In the genomic region with DNA sequence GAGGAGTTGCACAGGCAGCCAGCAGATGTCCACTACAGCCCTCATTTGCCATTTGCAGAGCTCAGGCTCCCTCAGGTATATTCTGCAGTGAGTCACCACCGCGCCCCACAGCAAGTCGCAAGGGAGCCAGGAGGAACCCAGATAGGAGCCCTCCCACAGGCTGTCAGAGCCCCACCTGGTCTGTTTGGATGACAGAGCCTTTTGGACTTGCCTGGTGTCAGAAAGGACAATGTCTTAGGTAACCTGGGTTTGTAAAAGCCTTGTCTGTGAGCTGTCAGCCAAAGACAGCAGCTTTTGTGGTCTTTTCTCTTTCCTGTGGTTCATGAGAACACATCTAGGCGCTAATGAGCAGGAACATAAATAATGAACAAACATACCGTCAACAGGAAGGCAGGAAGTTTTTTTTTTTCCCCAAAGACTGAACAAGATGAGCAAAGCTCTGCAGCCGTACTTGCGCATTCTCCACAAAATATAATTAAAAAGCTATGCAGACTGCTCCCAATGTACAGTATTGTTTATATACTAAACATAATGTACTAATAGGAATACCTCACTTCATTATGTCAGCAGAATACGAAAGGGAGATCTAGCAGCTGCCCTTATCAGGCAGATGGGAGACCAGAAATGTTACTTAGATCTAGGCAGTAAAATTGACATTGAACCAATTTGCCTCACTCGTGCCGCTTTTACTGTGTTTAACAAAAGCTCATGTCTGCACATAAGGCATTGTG, we compare ENCODE assay signal across 10 cellular contexts.
A peak's percentile ranks its signal among the peaks of the same experiment; 100 is the strongest.
DNase-seq lines count a peak whose midpoint lies in the region; ATAC-seq and TF ChIP-seq lines count a peak whose summit lies in the region.
"Had no signal": no experiment of that assay in that cellular context is flagged by ENCODE, and none has a peak within 500 bp of the region (broad histone marks: within the 10 kb centered on the region; RNA-seq: fewer than 3 reads in every experiment).

No MANE protein-coding gene starts in this region.

- peak overlapping the region; percentile 70 for H3K27ac Mint-ChIP-seq in T-helper 2 cell treated with Interferon-gamma antibody and Interleukin-4, amounts not matched to agents 5 μg/mL and 100 μg/mL, for 36 hours

- H3K9me3 Mint-ChIP-seq in T-helper 2 cell treated with Interferon-gamma antibody and Interleukin-4, amounts not matched to agents 5 μg/mL and 100 μg/mL, for 36 hours: no peaks in the 10 kb centered on the region

- TF ChIP-seq POLR2A in erythroblast (IDR thresholded peaks at IDR 0.05; ENCODE audit: low read length): no peak

- H3K36me3 Mint-ChIP-seq in T-helper 2 cell treated with Interferon-gamma antibody and Interleukin-4, amounts not matched to agents 5 μg/mL and 100 μg/mL, for 36 hours (ENCODE audit: low read depth): no peaks in the 10 kb centered on the region

- H3K4me3 Mint-ChIP-seq in T-helper 2 cell treated with Interferon-gamma antibody and Interleukin-4, amounts not matched to agents 5 μg/mL and 100 μg/mL, for 36 hours: peak overlapping the region; percentile 71

- no peak overlapping the region; the same call in 1 of the 2 replicates for H3K4me3 ChIP-seq in Jurkat, Clone E6-1 (ENCODE audit: low read length)
- H3K4me3 ChIP-seq: body of pancreas had no signal

- peaks cover 27% of the 10 kb centered on the region for H3K4me1 Mint-ChIP-seq in T-helper 2 cell treated with Interferon-gamma antibody and Interleukin-4, amounts not matched to agents 5 μg/mL and 100 μg/mL, for 36 hours (ENCODE audit: low read depth)

- peak; percentile 73 for DNase-seq in Jurkat, Clone E6-1 (ENCODE audit: low read depth, low spot score)
- peak; percentile 7 for DNase-seq in T-helper 2 cell treated with Interferon-gamma antibody and Interleukin-4, amounts not matched to agents 5 μg/mL and 100 μg/mL, for 36 hours (ENCODE audit: low spot score)
- peak; percentile 79 for DNase-seq in central memory CD4-positive, alpha-beta T cell
- DNase-seq in stimulated activated CD4-positive, alpha-beta T cell treated with anti-CD3 and anti-CD28 coated beads, Interleukin-2, amount 100 ng/mL, for 4 hours (ENCODE audit: low read depth): peak; percentile 9
- DNase-seq in occipital lobe (lab: John Stamatoyannopoulos, UW): no peak
- no peak for DNase-seq in NCI-H2081 treated with DMSO at 0.1 percent for 48 hours (lab: John Stamatoyannopoulos, UW)
- DNase-seq in erythroblast (lab: John Stamatoyannopoulos, UW): no peak
- DNase-seq: left cardiac atrium had no signal

- ATAC-seq in HG03039 (IDR thresholded peaks at IDR 0.05; ENCODE audit: unreplicated experiment): no peak
- ATAC-seq: body of pancreas had no signal

- H3K27me3 Mint-ChIP-seq in T-helper 2 cell treated with Interferon-gamma antibody and Interleukin-4, amounts not matched to agents 5 μg/mL and 100 μg/mL, for 36 hours (ENCODE audit: low read depth): peaks cover 8% of the 10 kb centered on the region

Comparison
In these comparisons a context has a peak if more than half of its experiments do, and no peak if none do; other contexts are left out.
1. DNase-seq: peak in Jurkat, Clone E6-1 (single experiment), T-helper 2 cell treated with Interferon-gamma antibody and Interleukin-4, amounts not matched to agents 5 μg/mL and 100 μg/mL, for 36 hours (single experiment), central memory CD4-positive, alpha-beta T cell (single experiment) and stimulated activated CD4-positive, alpha-beta T cell treated with anti-CD3 and anti-CD28 coated beads, Interleukin-2, amount 100 ng/mL, for 4 hours (single experiment); none in occipital lobe (single experiment), NCI-H2081 treated with DMSO at 0.1 percent for 48 hours (single experiment) and erythroblast (0 of 2).